Comparison of ENCODE assay signal across 1 cellular context in the genomic region with DNA sequence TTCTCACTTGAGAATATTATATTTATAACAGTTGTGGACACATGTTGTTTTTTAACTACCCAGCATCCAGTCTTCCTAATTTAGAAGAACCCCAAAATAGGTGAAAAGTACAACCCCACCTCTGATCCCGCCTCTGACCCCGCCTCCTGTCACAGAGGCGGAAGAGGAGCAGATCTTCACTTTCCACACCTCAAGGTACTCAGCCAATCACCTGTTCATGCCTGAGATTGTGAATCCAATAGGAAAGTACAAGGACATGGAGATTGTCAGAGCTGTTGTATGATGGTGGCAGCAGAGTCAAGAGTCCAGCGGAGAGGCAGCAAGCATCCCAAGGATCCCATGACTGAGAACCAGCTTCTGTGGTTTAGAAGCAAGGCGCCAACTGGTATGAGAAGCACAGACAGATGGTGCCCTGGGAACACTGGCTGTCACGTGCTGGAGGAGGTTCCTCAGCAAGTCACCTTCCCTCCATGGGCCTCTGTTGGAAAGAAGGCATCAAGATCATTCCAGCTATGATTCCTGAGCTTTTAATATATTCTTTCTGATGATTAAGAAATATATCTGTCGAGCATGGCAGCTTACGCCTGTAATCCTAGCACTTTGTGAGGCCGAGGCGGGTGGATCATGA.
TF ChIP-seq lines count a peak whose summit lies in the region.

No MANE protein-coding gene starts in this region.

TF ChIP-seq in K562, 482 proteins besides CTCF, POLR2A, EP300 and RAD21 (continued from another document and continues in another):
- TF ChIP-seq, protein P1, sequence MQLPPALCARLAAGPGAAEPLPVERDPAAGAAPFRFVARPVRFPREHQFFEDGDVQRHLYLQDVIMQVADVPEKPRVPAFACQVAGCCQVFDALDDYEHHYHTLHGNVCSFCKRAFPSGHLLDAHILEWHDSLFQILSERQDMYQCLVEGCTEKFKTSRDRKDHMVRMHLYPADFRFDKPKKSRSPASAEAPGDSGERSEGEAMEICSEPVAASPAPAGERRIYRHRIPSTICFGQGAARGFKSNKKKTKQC (CRISPR knock-in tag; IDR thresholded peaks at IDR 0.05): no peak
- TF ChIP-seq HNRNPK (IDR thresholded peaks at IDR 0.05; ENCODE audit: low read depth, low read length, poor library complexity, severe bottlenecking) (no peak), MAFF (IDR thresholded peaks at IDR 0.05; ENCODE audit: low read length) (no peak), TEAD4 (IDR thresholded peaks at IDR 0.05; ENCODE audit: low read length) (no peak), TEAD4 (CRISPR knock-in tag; IDR thresholded peaks at IDR 0.05; ENCODE audit: borderline replicate concordance) (no peak), TAF1 (IDR thresholded peaks at IDR 0.05; ENCODE audit: control insufficient read depth, extremely low read depth, insufficient read depth, low read length, severe bottlenecking) (no peak), EHMT2 (IDR thresholded peaks at IDR 0.05) (no peak), RREB1 (CRISPR knock-in tag; IDR thresholded peaks at IDR 0.05) (no peak), ZNF644 (tag; IDR thresholded peaks at IDR 0.05; ENCODE audit: low read depth) (0 out of 2 replicates have a peak, but pooled peaks have one; percentile 27), TBP (optimal IDR thresholded peaks at IDR 0.05; ENCODE audit: low read depth, low read length) (no peak), EWSR1 (IDR thresholded peaks at IDR 0.05; ENCODE audit: borderline replicate concordance, low read depth, partially characterized antibody) (no peak), HLTF (IDR thresholded peaks at IDR 0.05) (no peak), TRIM25 (IDR thresholded peaks at IDR 0.05; ENCODE audit: borderline replicate concordance) (no peak), ZNF274 (IDR thresholded peaks at IDR 0.05; ENCODE audit: borderline replicate concordance, low read depth, low read length) (no peak), ZNF696 (CRISPR knock-in tag; conservative IDR thresholded peaks at IDR 0.05) (no peak), ZNF77 (CRISPR knock-in tag; IDR thresholded peaks at IDR 0.05) (no peak), POLR2G (IDR thresholded peaks at IDR 0.05; ENCODE audit: low read depth, low read length) (no peak), EGR1 (conservative IDR thresholded peaks at IDR 0.05) (no peak), GATA2 (CRISPR knock-in tag; IDR thresholded peaks at IDR 0.05) (no peak), PCBP1 (IDR thresholded peaks at IDR 0.05; ENCODE audit: low read depth, low read length, poor library complexity, severe bottlenecking) (no peak), FIP1L1 (IDR thresholded peaks at IDR 0.05; ENCODE audit: low read depth, low read length, poor library complexity, severe bottlenecking) (no peak), RFX7 (CRISPR knock-in tag; IDR thresholded peaks at IDR 0.05) (no peak), KAT8 (IDR thresholded peaks at IDR 0.05; ENCODE audit: low read depth) (no peak), MXI1 (IDR thresholded peaks at IDR 0.05; ENCODE audit: low read depth, low read length) (no peak), FOXA3 (CRISPR knock-in tag; conservative IDR thresholded peaks at IDR 0.05 in 1 of 2, IDR thresholded peaks at IDR 0.05 in 1 of 2) (no peak), PREB (CRISPR knock-in tag; IDR thresholded peaks at IDR 0.05) (no peak), NFIX (CRISPR knock-in tag; IDR thresholded peaks at IDR 0.05; ENCODE audit: low read depth) (no peak), PYGO2 (tag; IDR thresholded peaks at IDR 0.05) (no peak), ELF1 (tag; IDR thresholded peaks at IDR 0.05) (0 out of 2 replicates have a peak, but pooled peaks have one; percentile 31), ZNF41 (CRISPR knock-in tag; conservative IDR thresholded peaks at IDR 0.05) (no peak), HINFP (tag; conservative IDR thresholded peaks at IDR 0.05; ENCODE audit: low read depth) (no peak), SRSF9 (IDR thresholded peaks at IDR 0.05; ENCODE audit: borderline replicate concordance, low read depth, low read length) (no peak), ASH1L (IDR thresholded peaks at IDR 0.05; ENCODE audit: borderline replicate concordance, low read depth, partially characterized antibody) (no peak)
- TF ChIP-seq, protein P2, sequence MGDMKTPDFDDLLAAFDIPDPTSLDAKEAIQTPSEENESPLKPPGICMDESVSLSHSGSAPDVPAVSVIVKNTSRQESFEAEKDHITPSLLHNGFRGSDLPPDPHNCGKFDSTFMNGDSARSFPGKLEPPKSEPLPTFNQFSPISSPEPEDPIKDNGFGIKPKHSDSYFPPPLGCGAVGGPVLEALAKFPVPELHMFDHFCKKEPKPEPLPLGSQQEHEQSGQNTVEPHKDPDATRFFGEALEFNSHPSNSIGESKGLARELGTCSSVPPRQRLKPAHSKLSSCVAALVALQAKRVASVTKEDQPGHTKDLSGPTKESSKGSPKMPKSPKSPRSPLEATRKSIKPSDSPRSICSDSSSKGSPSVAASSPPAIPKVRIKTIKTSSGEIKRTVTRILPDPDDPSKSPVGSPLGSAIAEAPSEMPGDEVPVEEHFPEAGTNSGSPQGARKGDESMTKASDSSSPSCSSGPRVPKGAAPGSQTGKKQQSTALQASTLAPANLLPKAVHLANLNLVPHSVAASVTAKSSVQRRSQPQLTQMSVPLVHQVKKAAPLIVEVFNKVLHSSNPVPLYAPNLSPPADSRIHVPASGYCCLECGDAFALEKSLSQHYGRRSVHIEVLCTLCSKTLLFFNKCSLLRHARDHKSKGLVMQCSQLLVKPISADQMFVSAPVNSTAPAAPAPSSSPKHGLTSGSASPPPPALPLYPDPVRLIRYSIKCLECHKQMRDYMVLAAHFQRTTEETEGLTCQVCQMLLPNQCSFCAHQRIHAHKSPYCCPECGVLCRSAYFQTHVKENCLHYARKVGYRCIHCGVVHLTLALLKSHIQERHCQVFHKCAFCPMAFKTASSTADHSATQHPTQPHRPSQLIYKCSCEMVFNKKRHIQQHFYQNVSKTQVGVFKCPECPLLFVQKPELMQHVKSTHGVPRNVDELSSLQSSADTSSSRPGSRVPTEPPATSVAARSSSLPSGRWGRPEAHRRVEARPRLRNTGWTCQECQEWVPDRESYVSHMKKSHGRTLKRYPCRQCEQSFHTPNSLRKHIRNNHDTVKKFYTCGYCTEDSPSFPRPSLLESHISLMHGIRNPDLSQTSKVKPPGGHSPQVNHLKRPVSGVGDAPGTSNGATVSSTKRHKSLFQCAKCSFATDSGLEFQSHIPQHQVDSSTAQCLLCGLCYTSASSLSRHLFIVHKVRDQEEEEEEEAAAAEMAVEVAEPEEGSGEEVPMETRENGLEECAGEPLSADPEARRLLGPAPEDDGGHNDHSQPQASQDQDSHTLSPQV (IDR thresholded peaks at IDR 0.05): peak; percentile 69
- TF ChIP-seq, protein P3, sequence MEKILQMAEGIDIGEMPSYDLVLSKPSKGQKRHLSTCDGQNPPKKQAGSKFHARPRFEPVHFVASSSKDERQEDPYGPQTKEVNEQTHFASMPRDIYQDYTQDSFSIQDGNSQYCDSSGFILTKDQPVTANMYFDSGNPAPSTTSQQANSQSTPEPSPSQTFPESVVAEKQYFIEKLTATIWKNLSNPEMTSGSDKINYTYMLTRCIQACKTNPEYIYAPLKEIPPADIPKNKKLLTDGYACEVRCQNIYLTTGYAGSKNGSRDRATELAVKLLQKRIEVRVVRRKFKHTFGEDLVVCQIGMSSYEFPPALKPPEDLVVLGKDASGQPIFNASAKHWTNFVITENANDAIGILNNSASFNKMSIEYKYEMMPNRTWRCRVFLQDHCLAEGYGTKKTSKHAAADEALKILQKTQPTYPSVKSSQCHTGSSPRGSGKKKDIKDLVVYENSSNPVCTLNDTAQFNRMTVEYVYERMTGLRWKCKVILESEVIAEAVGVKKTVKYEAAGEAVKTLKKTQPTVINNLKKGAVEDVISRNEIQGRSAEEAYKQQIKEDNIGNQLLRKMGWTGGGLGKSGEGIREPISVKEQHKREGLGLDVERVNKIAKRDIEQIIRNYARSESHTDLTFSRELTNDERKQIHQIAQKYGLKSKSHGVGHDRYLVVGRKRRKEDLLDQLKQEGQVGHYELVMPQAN (IDR thresholded peaks at IDR 0.05; ENCODE audit: borderline replicate concordance): no peak
- TF ChIP-seq, protein P4, sequence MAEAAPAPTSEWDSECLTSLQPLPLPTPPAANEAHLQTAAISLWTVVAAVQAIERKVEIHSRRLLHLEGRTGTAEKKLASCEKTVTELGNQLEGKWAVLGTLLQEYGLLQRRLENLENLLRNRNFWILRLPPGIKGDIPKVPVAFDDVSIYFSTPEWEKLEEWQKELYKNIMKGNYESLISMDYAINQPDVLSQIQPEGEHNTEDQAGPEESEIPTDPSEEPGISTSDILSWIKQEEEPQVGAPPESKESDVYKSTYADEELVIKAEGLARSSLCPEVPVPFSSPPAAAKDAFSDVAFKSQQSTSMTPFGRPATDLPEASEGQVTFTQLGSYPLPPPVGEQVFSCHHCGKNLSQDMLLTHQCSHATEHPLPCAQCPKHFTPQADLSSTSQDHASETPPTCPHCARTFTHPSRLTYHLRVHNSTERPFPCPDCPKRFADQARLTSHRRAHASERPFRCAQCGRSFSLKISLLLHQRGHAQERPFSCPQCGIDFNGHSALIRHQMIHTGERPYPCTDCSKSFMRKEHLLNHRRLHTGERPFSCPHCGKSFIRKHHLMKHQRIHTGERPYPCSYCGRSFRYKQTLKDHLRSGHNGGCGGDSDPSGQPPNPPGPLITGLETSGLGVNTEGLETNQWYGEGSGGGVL (CRISPR knock-in tag; IDR thresholded peaks at IDR 0.05): no peak
